In genomic region chr14:105155071-105155651, GRCh38 we compare ENCODE assay signal across 14 cellular contexts. TPM values are rescaled to one million over a fixed set of nuclear protein-coding genes. Genes with fewer than 3 reads are reported as not detected.
DNase-seq lines count a peak whose midpoint lies in the region; ATAC-seq and TF ChIP-seq lines count a peak whose summit lies in the region.
"Had no signal": no experiment of that assay in that cellular context is flagged by ENCODE, and none has a peak within 500 bp of the region (broad histone marks: within the 10 kb centered on the region; RNA-seq: fewer than 3 reads in every experiment).

No MANE protein-coding gene starts in this region.

- peak overlapping the region in 4 of 11 experiments; percentile 5 to 37 (median 22); a peak in 3 of 22 replicates for H3K9ac ChIP-seq in BLaER1 treated with 17β-estradiol and CSF1 and Interleukin-3, amounts not matched to agents 10 nM and 100 nM

- DNase-seq in NCI-H1417 (lab: John Stamatoyannopoulos, UW), result peak in 2 of 3 experiments; percentile 94 to 96
- DNase-seq in glutamatergic neuron, result peak; percentile 14
- peak in 1 of 3 donors; percentile 46 for DNase-seq in mucosa of descending colon
- DNase-seq in activated T-helper 1 cell treated with anti-CD3 and anti-CD28 coated beads, Interleukin-12 subunit alpha, Interleukin-12 subunit beta, Interleukin-2, Interleukin-4 antibody, amounts not matched to agents 30 ng/mL and 10 ng/mL and 1 ng/mL, durations not matched to agents 14 hours and 24 hours and 36 hours (ENCODE audit: low spot score), result no peak
- no peak for DNase-seq in cortex of kidney (lab: John Stamatoyannopoulos, UW)
- no peak for DNase-seq in ACHN
- DNase-seq: MG63, NCI-H1092 treated with DMSO at 0.1 percent for 48 hours, NCI-H2029, NCI-H2171 treated with DMSO at 0.1 percent for 48 hours had no signal

- peaks cover 2% of the 10 kb centered on the region for H3K9me3 Mint-ChIP-seq in glutamatergic neuron (ENCODE audit: unreplicated experiment)
- H3K9me3 Mint-ChIP-seq in activated T-helper 1 cell treated with anti-CD3 and anti-CD28 coated beads, Interleukin-12 subunit alpha, Interleukin-12 subunit beta, Interleukin-2, Interleukin-4 antibody, amounts not matched to agents 30 ng/mL and 10 ng/mL and 1 ng/mL, durations not matched to agents 14 hours and 24 hours and 36 hours, result no peaks in the 10 kb centered on the region
- H3K9me3 Mint-ChIP-seq: CD8-positive, alpha-beta T cell had no signal

- intact Hi-C loops in mucosa of descending colon (cut with DNase I, micrococcal nuclease), result no loop called here
- intact Hi-C loops in activated T-helper 1 cell treated with anti-CD3 and anti-CD28 coated beads, Interleukin-12 subunit alpha, Interleukin-12 subunit beta, Interleukin-2, Interleukin-4 antibody, amounts not matched to agents 30 ng/mL and 10 ng/mL and 1 ng/mL, durations not matched to agents 14 hours and 24 hours and 36 hours (cut with micrococcal nuclease), result no loop called here

- H3K27me3 ChIP-seq in BLaER1 treated with 17β-estradiol and CSF1 and Interleukin-3, amounts not matched to agents 10 nM and 100 nM, result peaks cover 0 to 14% (median 0%) of the 10 kb centered on the region in 11 experiments; a peak in 1 of 22 replicates
- H3K27me3 ChIP-seq: MG63, SJSA1 had no signal

- peak overlapping the region in 7 of 11 experiments; percentile 20 to 56 (median 47); a peak in 13 of 22 replicates for H3K4me2 ChIP-seq in BLaER1 treated with 17β-estradiol and CSF1 and Interleukin-3, amounts not matched to agents 10 nM and 100 nM

- H3K4me3 ChIP-seq in BLaER1 treated with 17β-estradiol and CSF1 and Interleukin-3, amounts not matched to agents 10 nM and 100 nM, result no peak overlapping the region
- no peak overlapping the region for H3K4me3 ChIP-seq in mucosa of descending colon
- H3K4me3 ChIP-seq: MG63, SJSA1 had no signal

- ATAC-seq in mucosa of descending colon, result peak; percentile 32
- ATAC-seq: CD8-positive, alpha-beta T cell had no signal

- H3K36me3 Mint-ChIP-seq in glutamatergic neuron (ENCODE audit: unreplicated experiment), result no peaks in the 10 kb centered on the region
- H3K36me3 Mint-ChIP-seq in activated T-helper 1 cell treated with anti-CD3 and anti-CD28 coated beads, Interleukin-12 subunit alpha, Interleukin-12 subunit beta, Interleukin-2, Interleukin-4 antibody, amounts not matched to agents 30 ng/mL and 10 ng/mL and 1 ng/mL, durations not matched to agents 14 hours and 24 hours and 36 hours (ENCODE audit: low read depth), result no peaks in the 10 kb centered on the region
- H3K36me3 Mint-ChIP-seq: CD8-positive, alpha-beta T cell had no signal

- peaks cover 4% of the 10 kb centered on the region for H3K27me3 Mint-ChIP-seq in glutamatergic neuron (ENCODE audit: unreplicated experiment)
- H3K27me3 Mint-ChIP-seq in activated T-helper 1 cell treated with anti-CD3 and anti-CD28 coated beads, Interleukin-12 subunit alpha, Interleukin-12 subunit beta, Interleukin-2, Interleukin-4 antibody, amounts not matched to agents 30 ng/mL and 10 ng/mL and 1 ng/mL, durations not matched to agents 14 hours and 24 hours and 36 hours (ENCODE audit: insufficient read depth), result no peaks in the 10 kb centered on the region

- H3K4me3 Mint-ChIP-seq in glutamatergic neuron (ENCODE audit: unreplicated experiment), result no peak overlapping the region
- no peak overlapping the region for H3K4me3 Mint-ChIP-seq in activated T-helper 1 cell treated with anti-CD3 and anti-CD28 coated beads, Interleukin-12 subunit alpha, Interleukin-12 subunit beta, Interleukin-2, Interleukin-4 antibody, amounts not matched to agents 30 ng/mL and 10 ng/mL and 1 ng/mL, durations not matched to agents 14 hours and 24 hours and 36 hours
- H3K4me3 Mint-ChIP-seq: B cell; CD8-positive, alpha-beta T cell had no signal

- no peaks in the 10 kb centered on the region for H3K9me3 ChIP-seq in BLaER1 treated with 17β-estradiol and CSF1 and Interleukin-3, amounts not matched to agents 10 nM and 100 nM (replicated peaks in 1 of 11)
- H3K9me3 ChIP-seq in mucosa of descending colon, result no peaks in the 10 kb centered on the region
- H3K9me3 ChIP-seq: MG63, SJSA1 had no signal

- peaks cover 0 to 90% (median 67%) of the 10 kb centered on the region in 11 experiments; a peak in 17 of 22 replicates for H4K20me1 ChIP-seq in BLaER1 treated with 17β-estradiol and CSF1 and Interleukin-3, amounts not matched to agents 10 nM and 100 nM

- H3K27ac ChIP-seq in BLaER1 treated with 17β-estradiol and CSF1 and Interleukin-3, amounts not matched to agents 10 nM and 100 nM, result no peak overlapping the region
- H3K27ac ChIP-seq: SJSA1 had no signal

- TF ChIP-seq CTCF in glutamatergic neuron (IDR thresholded peaks at IDR 0.05; ENCODE audit: partially characterized antibody, unreplicated experiment), result no peak
- TF ChIP-seq CTCF in mucosa of descending colon (IDR thresholded peaks at IDR 0.05), result no peak

- peaks cover 0 to 41% (median 13%) of the 10 kb centered on the region in 11 experiments; a peak in 11 of 22 replicates for H3K36me3 ChIP-seq in BLaER1 treated with 17β-estradiol and CSF1 and Interleukin-3, amounts not matched to agents 10 nM and 100 nM
- H3K36me3 ChIP-seq in mucosa of descending colon (ENCODE audit: low read depth), result no peaks in the 10 kb centered on the region
- H3K36me3 ChIP-seq: MG63 had no signal

- peaks cover 6 to 88% (median 57%) of the 10 kb centered on the region in 10 experiments; a peak in 17 of 20 replicates for H3K4me1 ChIP-seq in BLaER1 treated with 17β-estradiol and CSF1 and Interleukin-3, amounts not matched to agents 10 nM and 100 nM
- no peaks in the 10 kb centered on the region for H3K4me1 ChIP-seq in mucosa of descending colon (ENCODE audit: low read depth)
- H3K4me1 ChIP-seq: SJSA1 had no signal

- in situ Hi-C loops in ACHN (cut with HindIII; ENCODE audit: low pct_ligation_motif_present, low pct_unique_long_range_greater_than_20kb, low sequenced_read_pairs), result no loop called here

- no peak overlapping the region for H3K27ac Mint-ChIP-seq in glutamatergic neuron (ENCODE audit: unreplicated experiment)
- no peak overlapping the region for H3K27ac Mint-ChIP-seq in activated T-helper 1 cell treated with anti-CD3 and anti-CD28 coated beads, Interleukin-12 subunit alpha, Interleukin-12 subunit beta, Interleukin-2, Interleukin-4 antibody, amounts not matched to agents 30 ng/mL and 10 ng/mL and 1 ng/mL, durations not matched to agents 14 hours and 24 hours and 36 hours
- H3K27ac Mint-ChIP-seq: B cell; CD8-positive, alpha-beta T cell had no signal

- no peaks in the 10 kb centered on the region for H3K4me1 Mint-ChIP-seq in glutamatergic neuron (ENCODE audit: low read depth, unreplicated experiment)
- H3K4me1 Mint-ChIP-seq in activated T-helper 1 cell treated with anti-CD3 and anti-CD28 coated beads, Interleukin-12 subunit alpha, Interleukin-12 subunit beta, Interleukin-2, Interleukin-4 antibody, amounts not matched to agents 30 ng/mL and 10 ng/mL and 1 ng/mL, durations not matched to agents 14 hours and 24 hours and 36 hours (ENCODE audit: low read depth), result no peaks in the 10 kb centered on the region
- H3K4me1 Mint-ChIP-seq: B cell had no signal

RNA-seq across cellular contexts. Expression of gene JAG2, which starts 13.4 kb away (rescaled TPM):
- 84.1 TPM for total RNA-seq in glutamatergic neuron (ENCODE audit: unreplicated experiment)
- total RNA-seq in mucosa of descending colon, result 1 to 10 TPM; 5.6 to 8.2 (median 5.7) TPM
- 6.5 and 7.4 TPM in 2 replicates for total RNA-seq in activated T-helper 1 cell treated with anti-CD3 and anti-CD28 coated beads, Interleukin-12 subunit alpha, Interleukin-12 subunit beta, Interleukin-2, Interleukin-4 antibody, amounts not matched to agents 30 ng/mL and 10 ng/mL and 1 ng/mL, durations not matched to agents 14 hours and 24 hours and 36 hours

RNA-seq across cellular contexts. Expression of gene NUDT14, which starts 26.0 kb away (rescaled TPM):
- total RNA-seq in glutamatergic neuron (ENCODE audit: unreplicated experiment) (114 TPM), mucosa of descending colon (10 to 100 TPM; 26.9 to 46.7 (median 37.9) TPM)
- 8.5 and 10.9 TPM in 2 replicates for total RNA-seq in activated T-helper 1 cell treated with anti-CD3 and anti-CD28 coated beads, Interleukin-12 subunit alpha, Interleukin-12 subunit beta, Interleukin-2, Interleukin-4 antibody, amounts not matched to agents 30 ng/mL and 10 ng/mL and 1 ng/mL, durations not matched to agents 14 hours and 24 hours and 36 hours

Comparison
In these comparisons a context has a peak if more than half of its experiments do, and no peak if none do; other contexts are left out.
1. DNase-seq: peak in NCI-H1417 (2 of 3) and glutamatergic neuron (single experiment); none in activated T-helper 1 cell treated with anti-CD3 and anti-CD28 coated beads, Interleukin-12 subunit alpha, Interleukin-12 subunit beta, Interleukin-2, Interleukin-4 antibody, amounts not matched to agents 30 ng/mL and 10 ng/mL and 1 ng/mL, durations not matched to agents 14 hours and 24 hours and 36 hours (single experiment), cortex of kidney (single experiment) and ACHN (single experiment).